ENCODE assay signal across 8 cellular contexts in the genomic region with DNA sequence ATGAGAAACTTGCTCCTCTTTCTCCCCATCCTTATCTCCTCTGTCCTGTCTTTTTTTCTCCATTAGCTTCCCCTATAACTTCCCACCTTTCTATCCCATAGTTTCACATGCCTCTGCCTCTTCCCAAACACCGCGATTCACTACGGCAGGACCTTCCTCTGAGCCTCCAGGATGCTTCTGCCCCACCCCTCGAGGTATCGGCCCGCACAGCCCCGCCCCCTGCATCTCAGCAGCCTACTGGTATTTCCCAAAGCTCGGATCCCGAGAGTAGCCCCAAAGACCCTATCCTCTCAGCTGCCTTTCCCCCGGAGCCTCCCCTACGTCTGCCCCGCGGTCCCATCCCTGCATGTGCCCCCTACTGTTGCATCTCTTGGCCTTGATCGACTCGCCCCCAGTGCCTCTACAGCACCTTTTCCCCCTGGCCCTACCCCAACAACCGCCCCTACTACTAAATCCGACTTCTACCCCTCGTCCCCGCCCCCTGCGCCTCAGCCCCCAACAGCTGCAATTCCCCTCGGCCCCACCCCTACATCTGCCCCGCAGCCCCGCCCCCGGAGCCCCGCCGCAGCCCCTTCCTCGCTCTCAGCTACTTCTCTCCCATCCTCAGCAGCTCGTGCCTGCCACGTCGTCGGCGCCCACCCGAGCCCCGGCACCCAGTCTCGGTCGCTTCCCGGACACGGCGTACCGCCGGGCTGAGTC. TPM values are rescaled to one million over a fixed set of nuclear protein-coding genes. Genes with fewer than 3 reads are reported as not detected.
DNase-seq lines count a peak whose midpoint lies in the region; ATAC-seq and TF ChIP-seq lines count a peak whose summit lies in the region.

No MANE protein-coding gene starts in this region.

- no peaks in the 10 kb centered on the region for H3K9me3 ChIP-seq in neural progenitor cell (ENCODE audit: low read depth)
- no peaks in the 10 kb centered on the region for H3K9me3 ChIP-seq in transverse colon

- H3K9ac ChIP-seq in neural progenitor cell: no peak overlapping the region

- H4K20me1 ChIP-seq in neural progenitor cell (ENCODE audit: low read depth): no peaks in the 10 kb centered on the region

- H3K4me1 ChIP-seq in neural progenitor cell: no peaks in the 10 kb centered on the region
- H3K4me1 ChIP-seq in transverse colon: peaks cover 6 to 17% (median 13%) of the 10 kb centered on the region in 4 donors

- H3K4me3 ChIP-seq in HFF-Myc (replicated peaks; ENCODE audit: low read depth, low read length) (peak overlapping the region; percentile 84), neural progenitor cell (peak overlapping the region; percentile 95), transverse colon (peak overlapping the region; percentile 64 to 89 (median 80))

- peak overlapping the region; percentile 92 to 98 for H3K4me3 Mint-ChIP-seq in activated T-cell treated with anti-CD3 and anti-CD28 coated beads, Interleukin-2, amount 50 U/mL, for 72 hours
- peak overlapping the region; percentile 98 for H3K4me3 Mint-ChIP-seq in neural progenitor cell

- in situ Hi-C loops in transverse colon (cut with MboI; ENCODE audit: low pct_ligation_motif_present in 1 of 4, low pct_unique_long_range_greater_than_20kb in 1 of 4, low sequenced_read_pairs in 3 of 4): no loop called here

- peak; percentile 59 to 66 for ATAC-seq in activated T-cell treated with anti-CD3 and anti-CD28 coated beads, Interleukin-2, amount 50 U/mL, for 72 hours (replicated peaks in 1 of 2)
- no peak for ATAC-seq in GM19452 (IDR thresholded peaks at IDR 0.05; ENCODE audit: unreplicated experiment)

- H3K9me3 Mint-ChIP-seq in activated T-cell treated with anti-CD3 and anti-CD28 coated beads, Interleukin-2, amount 50 U/mL, for 72 hours: no peaks in the 10 kb centered on the region
- no peaks in the 10 kb centered on the region for H3K9me3 Mint-ChIP-seq in neural progenitor cell

- peaks cover 15% of the 10 kb centered on the region for H3K79me2 ChIP-seq in neural progenitor cell (ENCODE audit: low read depth)

- peaks cover 3 to 13% of the 10 kb centered on the region in 2 donors for H3K36me3 Mint-ChIP-seq in activated T-cell treated with anti-CD3 and anti-CD28 coated beads, Interleukin-2, amount 50 U/mL, for 72 hours (ENCODE audit: insufficient read depth in 2 of 2)
- H3K36me3 Mint-ChIP-seq in neural progenitor cell: peaks cover 30% of the 10 kb centered on the region

- peak overlapping the region; percentile 72 for H3K27ac Mint-ChIP-seq in activated T-cell treated with anti-CD3 and anti-CD28 coated beads, Interleukin-2, amount 50 U/mL, for 72 hours
- no peak overlapping the region for H3K27ac Mint-ChIP-seq in neural progenitor cell

- H2AFZ ChIP-seq in neural progenitor cell (replicated peaks): peak overlapping the region; percentile 90

- TF ChIP-seq CTCF in HFF-Myc (IDR thresholded peaks at IDR 0.05; ENCODE audit: low read depth, low read length, missing control alignments): no peak
- TF ChIP-seq CTCF in neural progenitor cell (IDR thresholded peaks at IDR 0.05): no peak
- TF ChIP-seq CTCF in transverse colon (IDR thresholded peaks at IDR 0.05): no peak

- peaks cover 14% of the 10 kb centered on the region for H3K4me1 Mint-ChIP-seq in activated T-cell treated with anti-CD3 and anti-CD28 coated beads, Interleukin-2, amount 50 U/mL, for 72 hours (ENCODE audit: low read depth)
- peaks cover 10% of the 10 kb centered on the region for H3K4me1 Mint-ChIP-seq in neural progenitor cell

- no peaks in the 10 kb centered on the region for H3K27me3 Mint-ChIP-seq in activated T-cell treated with anti-CD3 and anti-CD28 coated beads, Interleukin-2, amount 50 U/mL, for 72 hours (ENCODE audit: low read depth)
- H3K27me3 Mint-ChIP-seq in neural progenitor cell (ENCODE audit: insufficient read depth, low read depth): peaks cover 1% of the 10 kb centered on the region

- H3F3A ChIP-seq in neural progenitor cell (ENCODE audit: low read depth): peaks cover 22% of the 10 kb centered on the region

- 0% methylated on average over 3 to 22 of the region's 41 CpGs for WGBS in transverse colon (ENCODE audit: low coverage in 1 of 2), 2 donors

- no peak for TF ChIP-seq POLR2A in transverse colon (IDR thresholded peaks at IDR 0.05)

- H3K27ac ChIP-seq in neural progenitor cell (no peak overlapping the region), transverse colon (peak overlapping the region; percentile 90 to 94 (median 92))

- intact Hi-C loops in transverse colon (cut with DNase I; ENCODE audit: low total_unique reads): no loop called here

- TF ChIP-seq EP300 in transverse colon (IDR thresholded peaks at IDR 0.05; ENCODE audit: low read depth): no peak

- peak overlapping the region; percentile 80 for H3K4me2 ChIP-seq in neural progenitor cell

- DNase-seq in DMS 273 treated with DMSO at 0.1 percent for 48 hours (lab: John Stamatoyannopoulos, UW): peak; percentile 64
- DNase-seq in HFF-Myc (ENCODE audit: extremely low read depth, low read depth): no peak
- DNase-seq in NCI-H748 treated with DMSO at 0.1 percent for 48 hours (lab: John Stamatoyannopoulos, UW): peak; percentile 82
- peak; percentile 59 to 78 for DNase-seq in activated T-cell treated with anti-CD3 and anti-CD28 coated beads, Interleukin-2, amount 50 U/mL, for 72 hours
- DNase-seq in fibroblast of peridontal ligament (ENCODE audit: extremely low read depth): peak; percentile 20
- DNase-seq in neural progenitor cell (ENCODE audit: low spot score): peak; percentile 89
- peak; percentile 75 for DNase-seq in transverse colon

- H3K27me3 ChIP-seq in neural progenitor cell (no peaks in the 10 kb centered on the region), transverse colon (no peaks in the 10 kb centered on the region)

- H3K36me3 ChIP-seq in neural progenitor cell: no peaks in the 10 kb centered on the region
- peaks cover 0 to 16% (median 6%) of the 10 kb centered on the region in 4 donors for H3K36me3 ChIP-seq in transverse colon

RNA-seq across cellular contexts. Expression of gene PIAS3, which starts 0.5 kb away (rescaled TPM):
- total RNA-seq in activated T-cell treated with anti-CD3 and anti-CD28 coated beads, Interleukin-2, amount 50 U/mL, for 72 hours: 10 to 100 TPM; 30.9 to 35.6 TPM
- total RNA-seq in neural progenitor cell (ENCODE audit: low replicate concordance) (15.7 and 33.7 TPM in 2 replicates), transverse colon (10 to 100 TPM; 10.2 to 71.6 (median 17.8) TPM)

RNA-seq across cellular contexts. Expression of gene NUDT17, which starts 13.0 kb away (rescaled TPM):
- 10 to 100 TPM in 1 of 2 donors, 1 to 10 TPM in 1; 6.6 to 10.6 TPM for total RNA-seq in activated T-cell treated with anti-CD3 and anti-CD28 coated beads, Interleukin-2, amount 50 U/mL, for 72 hours
- total RNA-seq in neural progenitor cell (ENCODE audit: low replicate concordance): 5.9 and 11.9 TPM in 2 replicates
- 1 to 10 TPM in 2 of 4 donors, under 1 TPM in 1, not detected in 1; 0.95 to 2.2 (median 1.1) TPM for total RNA-seq in transverse colon

RNA-seq across cellular contexts. Expression of gene ANKRD35, which starts 27.3 kb away (rescaled TPM):
- under 1 TPM; 0.39 to 0.41 TPM for total RNA-seq in activated T-cell treated with anti-CD3 and anti-CD28 coated beads, Interleukin-2, amount 50 U/mL, for 72 hours
- 1.1 and 1.9 TPM in 2 replicates for total RNA-seq in neural progenitor cell (ENCODE audit: low replicate concordance)
- 1 to 10 TPM in 3 of 4 donors, not detected in 1; 1.1 to 1.8 (median 1.4) TPM for total RNA-seq in transverse colon

RNA-seq across cellular contexts. Expression of gene POLR3C, which starts 34.4 kb away (rescaled TPM):
- 10 to 100 TPM; 57.3 to 70.3 TPM for total RNA-seq in activated T-cell treated with anti-CD3 and anti-CD28 coated beads, Interleukin-2, amount 50 U/mL, for 72 hours
- total RNA-seq in neural progenitor cell (ENCODE audit: low replicate concordance) (15.6 and 29.5 TPM in 2 replicates), transverse colon (10 to 100 TPM; 13.1 to 77.2 (median 29.0) TPM)

RNA-seq across cellular contexts. Expression of gene RNF115, which starts 34.5 kb away (rescaled TPM):
- total RNA-seq in activated T-cell treated with anti-CD3 and anti-CD28 coated beads, Interleukin-2, amount 50 U/mL, for 72 hours: 10 to 100 TPM; 22.4 to 27.4 TPM
- total RNA-seq in neural progenitor cell (ENCODE audit: low replicate concordance): 9.7 and 12.9 TPM in 2 replicates
- 10 to 100 TPM in 3 of 4 donors, 1 to 10 TPM in 1; 6.4 to 21.5 (median 13.3) TPM for total RNA-seq in transverse colon
